ENCODE assay signal across 8 cellular contexts in genomic region chr9:95852059-95853032, GRCh38. TPM values are rescaled to one million over a fixed set of nuclear protein-coding genes. Genes with fewer than 3 reads are reported as not detected.
A peak's percentile ranks its signal among the peaks of the same experiment; 100 is the strongest.
DNase-seq lines count a peak whose midpoint lies in the region; ATAC-seq, FAIRE-seq and TF ChIP-seq lines count a peak whose summit lies in the region.

No MANE protein-coding gene starts in this region.

- H3K9ac ChIP-seq in GM12878 (ENCODE audit: control insufficient read depth, insufficient read depth, low read length), result no peak overlapping the region; the same call in 1 of the 2 replicates

- BruUV-seq in GM12878 (replicated peaks; lab: Mats Ljungman, UMichigan), result no TSS peak

- POLR2A ChIA-PET in GM12878 (lab: Charles Lee), result no interaction called here

- peak overlapping the region; percentile 25 for H3K4me3 ChIP-seq in GM12865 (ENCODE audit: low read depth, low read length)
- H3K4me3 ChIP-seq in GM12878, result peak overlapping the region; percentile 26

- H2AFZ ChIP-seq in GM12878 (ENCODE audit: control insufficient read depth, low read depth, low read length), result peak overlapping the region; percentile 9; the same call in 1 of the 2 replicates

- peak; percentile 82 to 94; a peak in 3 of 4 replicates for TF ChIP-seq EP300 in GM12878 (IDR thresholded peaks at IDR 0.05; ENCODE audit: borderline replicate concordance in 1 of 2, control insufficient read depth in 1 of 2, low read depth in 2 of 2, low read length in 2 of 2)

- H3K9me3 ChIP-seq in GM12878 (replicated peaks; ENCODE audit: control insufficient read depth, insufficient read depth, low read length), result peaks cover 7% of the 10 kb centered on the region; the same call in 2 of the 3 replicates

- in situ Hi-C loops in GM12878 (cut with MboI), result no loop called here

- H3K79me2 ChIP-seq in GM12878 (ENCODE audit: control insufficient read depth, insufficient read depth, low read length), result no peaks in the 10 kb centered on the region; the same call in 1 of the 2 replicates

- 0% methylated on average over 7 of the region's 7 CpGs for WGBS in GM12878 (ENCODE audit: insufficient coverage, insufficient replicate concordance, low lambda C conversion rate, missing lambda C conversion rate)

- peak; percentile 14; the same call in 1 of the 2 replicates for TF ChIP-seq RAD21 in GM12878 (IDR thresholded peaks at IDR 0.05; ENCODE audit: insufficient read depth, low read depth, low read length)

- H3K27ac ChIP-seq in GM12878 (ENCODE audit: control insufficient read depth, insufficient read depth), result peak overlapping the region; percentile 51

- H3K4me1 ChIP-seq in GM12878 (ENCODE audit: control insufficient read depth, insufficient read depth, low read length), result peaks cover 34% of the 10 kb centered on the region

- intact Hi-C loops in GM12878 (cut with micrococcal nuclease; ENCODE audit: unreplicated experiment), result loop anchor here (1.0 kb wide), 1 partner anchor 30 kb away; no protein-coding TSS in a partner anchor

- DNase-seq in GM12865 (ENCODE audit: low read depth) (peak; percentile 91), GM12878 (ENCODE audit: low read depth, low spot score) (peak; percentile 84), H4 (ENCODE audit: low spot score) (no peak), SK-N-DZ (ENCODE audit: low spot score) (no peak), DMS114 treated with DMSO at 0.1 percent for 48 hours (lab: John Stamatoyannopoulos, UW; ENCODE audit: unreplicated experiment) (no peak)

- TF ChIP-seq CTCF in GM12865 (IDR thresholded peaks at IDR 0.05; ENCODE audit: insufficient read depth, low read depth, low read length, missing control alignments), result no peak
- TF ChIP-seq CTCF in GM12878 (IDR thresholded peaks at IDR 0.05 in 2 of 3, conservative IDR thresholded peaks at IDR 0.05 in 1 of 3; ENCODE audit: control insufficient read depth in 2 of 3, extremely low read depth in 1 of 3, insufficient read depth in 1 of 3, low read depth in 3 of 3, low read length in 3 of 3), result no peak

- H3K36me3 ChIP-seq in GM12878 (ENCODE audit: control insufficient read depth in 2 of 2, insufficient read depth in 2 of 2, low read length in 1 of 2), result no peaks in the 10 kb centered on the region

- no peak for TF ChIP-seq POLR2A in GM12878 (IDR thresholded peaks at IDR 0.05; ENCODE audit: low read depth, low read length)

- peak; percentile 62 for ATAC-seq in GM19468 (IDR thresholded peaks at IDR 0.05; ENCODE audit: extremely low read depth, unreplicated experiment)
- peak; percentile 85 for ATAC-seq in HG03457 (IDR thresholded peaks at IDR 0.05; ENCODE audit: unreplicated experiment)
- ATAC-seq in GM12878, result peak; percentile 94
- no peak for ATAC-seq in GM19397 (IDR thresholded peaks at IDR 0.05; ENCODE audit: unreplicated experiment)

- CTCF ChIA-PET in GM12878 (lab: Yijun Ruan, JAX), result no interaction called here

- H4K20me1 ChIP-seq in GM12878 (ENCODE audit: control insufficient read depth, insufficient read depth), result no peaks in the 10 kb centered on the region

- SMC1A ChIA-PET in GM12878 (lab: Charles Lee; ENCODE audit: uncharacterized antibody, unreplicated experiment), result interaction anchor here (1.2 to 2.7 kb wide), 4 partner anchors 11 to 30 kb away, joined by 3 to 7 read pairs (median 4); no protein-coding TSS in a partner anchor

- peak; percentile 83 for FAIRE-seq in GM12878 (lab: Jason Lieb, UNC)

- RAD21 ChIA-PET in GM12878 (lab: Charles Lee; ENCODE audit: unreplicated experiment), result no interaction called here

- H3K4me2 ChIP-seq in GM12878 (ENCODE audit: control insufficient read depth, insufficient read depth), result peak overlapping the region; percentile 70

- H3K27me3 ChIP-seq in GM12878 (replicated peaks in 1 of 2; ENCODE audit: control insufficient read depth in 2 of 2, insufficient read depth in 2 of 2, low read length in 1 of 2), result no peaks in the 10 kb centered on the region

TF ChIP-seq in GM12878, 131 proteins besides CTCF, POLR2A, EP300 and RAD21 (continues in another document):
- TF ChIP-seq STAT1 (conservative IDR thresholded peaks at IDR 0.05), result no peak
- no peak for TF ChIP-seq SMAD5 (IDR thresholded peaks at IDR 0.05; ENCODE audit: low read depth)
- TF ChIP-seq WRNIP1 (IDR thresholded peaks at IDR 0.05; ENCODE audit: borderline replicate concordance, low read depth, low read length), result no peak
- TF ChIP-seq EZH2 (IDR thresholded peaks at IDR 0.05; ENCODE audit: borderline replicate concordance, control insufficient read depth, low read depth, low read length), result 0 out of 2 replicates have a peak, but pooled peaks have one; percentile 52
- TF ChIP-seq MXI1 (IDR thresholded peaks at IDR 0.05; ENCODE audit: low read depth, low read length), result no peak
- TF ChIP-seq SMAD1 (IDR thresholded peaks at IDR 0.05; ENCODE audit: low read depth, partially characterized antibody), result no peak
- peak in 1 of 2 experiments; percentile 98; a peak in 2 of 4 replicates for TF ChIP-seq CEBPB (IDR thresholded peaks at IDR 0.05; ENCODE audit: borderline replicate concordance in 1 of 2, low read depth in 2 of 2, low read length in 2 of 2)
- peak; percentile 81 for TF ChIP-seq NR2F1 (conservative IDR thresholded peaks at IDR 0.05)
- TF ChIP-seq MAX (IDR thresholded peaks at IDR 0.05; ENCODE audit: low read depth, low read length), result no peak
- TF ChIP-seq SUPT20H (IDR thresholded peaks at IDR 0.05; ENCODE audit: borderline replicate concordance, control insufficient read depth, low read depth, low read length), result no peak
- TF ChIP-seq PKNOX1 (IDR thresholded peaks at IDR 0.05), result peak; percentile 67
- TF ChIP-seq RAD51 (IDR thresholded peaks at IDR 0.05), result no peak
- TF ChIP-seq POLR2AphosphoS2 (IDR thresholded peaks at IDR 0.05; ENCODE audit: low read depth, low read length), result no peak
- TF ChIP-seq RB1 (IDR thresholded peaks at IDR 0.05; ENCODE audit: borderline replicate concordance), result no peak
- no peak for TF ChIP-seq CHD2 (IDR thresholded peaks at IDR 0.05; ENCODE audit: borderline replicate concordance, low read depth, low read length)
- peak; percentile 94 for TF ChIP-seq BACH1 (IDR thresholded peaks at IDR 0.05; ENCODE audit: borderline replicate concordance)
- TF ChIP-seq CBX5 (IDR thresholded peaks at IDR 0.05; ENCODE audit: low read depth), result peak; percentile 93; the same call in 1 of the 2 replicates
- 0 out of 2 replicates have a peak, but pooled peaks have one; percentile 34 for TF ChIP-seq GATAD2B (conservative IDR thresholded peaks at IDR 0.05; ENCODE audit: low read depth)

RNA-seq across cellular contexts. Expression of gene ERCC6L2, which starts 23.1 kb away (rescaled TPM):
- total RNA-seq in GM12878 (2013; cell fraction: nucleolus; rRNA removed), result 119 and 121 TPM in 2 replicates
- total RNA-seq in GM12878 (2014; rRNA removed), result 30.4 and 35.8 TPM in 2 replicates
- 45.0 and 46.0 TPM in 2 replicates for total RNA-seq in GM12878 (2014; rRNA removed; fragmentation: Illumina TruSeq; extraction: Trizol)
- total RNA-seq in GM12878 (2021), result 25.2 and 27.1 TPM in 2 replicates
- 5.2 TPM for polyA plus RNA-seq in GM12878 (2011; ENCODE audit: low read depth)
- 20.0 and 24.8 TPM in 2 replicates for polyA plus RNA-seq in GM12878 (2011; rRNA removed)
- 8.8 and 9.6 TPM in 2 replicates for polyA plus RNA-seq in GM12878 (2011; cell fraction: cytosol; rRNA removed)
- 19.7 and 23.1 TPM in 2 replicates for polyA plus RNA-seq in GM12878 (2011; cell fraction: nucleus; rRNA removed)
- polyA plus RNA-seq in GM12878 (2012), result 7.8 and 10.6 TPM in 2 replicates
- polyA plus RNA-seq in GM12878 (2014; fragmentation: Illumina TruSeq; extraction: Trizol), result 22.8 and 27.1 TPM in 2 replicates
- 1 to 10 TPM; 8.1 to 8.4 TPM for polyA plus RNA-seq in GM12878 (2014; fragmentation: Nextera tagmentation; extraction: Ambion mirVana)
- polyA plus RNA-seq in GM12878 (2014; rRNA removed), result 15.3 and 15.5 TPM in 2 replicates
- 10 to 100 TPM; 22.4 to 27.1 TPM for polyA plus RNA-seq in GM12878 (2016; fragmentation: Nextera tagmentation; extraction: Ambion mirVana)
- 64.2 and 72.6 TPM in 2 replicates for polyA minus RNA-seq in GM12878 (2011; rRNA and poly(A)+ RNA removed)
- 22.9 and 34.9 TPM in 2 replicates for polyA minus RNA-seq in GM12878 (2011; cell fraction: cytosol; rRNA and poly(A)+ RNA removed)
- polyA minus RNA-seq in GM12878 (2011; cell fraction: nucleus; rRNA and poly(A)+ RNA removed), result 55.5 and 85.3 TPM in 2 replicates
- total RNA-seq in H4 (2014; rRNA removed; shearing (Covaris generic)), result 30.8 and 37.7 TPM in 2 replicates
- 24.5 and 29.1 TPM in 2 replicates for polyA plus RNA-seq in SK-N-DZ (2014; cell fraction: cytosol; rRNA removed)
- polyA plus RNA-seq in SK-N-DZ (2014; cell fraction: nucleus; rRNA removed), result 23.8 and 30.7 TPM in 2 replicates

Comparison
In these comparisons a context has a peak if more than half of its experiments do, and no peak if none do; other contexts are left out.
1. DNase-seq: peak in GM12865 (single experiment) and GM12878 (single experiment); none in H4 (single experiment), SK-N-DZ (single experiment) and DMS114 treated with DMSO at 0.1 percent for 48 hours (single experiment).